ENCODE assay signal across 7 cellular contexts in the genomic region with DNA sequence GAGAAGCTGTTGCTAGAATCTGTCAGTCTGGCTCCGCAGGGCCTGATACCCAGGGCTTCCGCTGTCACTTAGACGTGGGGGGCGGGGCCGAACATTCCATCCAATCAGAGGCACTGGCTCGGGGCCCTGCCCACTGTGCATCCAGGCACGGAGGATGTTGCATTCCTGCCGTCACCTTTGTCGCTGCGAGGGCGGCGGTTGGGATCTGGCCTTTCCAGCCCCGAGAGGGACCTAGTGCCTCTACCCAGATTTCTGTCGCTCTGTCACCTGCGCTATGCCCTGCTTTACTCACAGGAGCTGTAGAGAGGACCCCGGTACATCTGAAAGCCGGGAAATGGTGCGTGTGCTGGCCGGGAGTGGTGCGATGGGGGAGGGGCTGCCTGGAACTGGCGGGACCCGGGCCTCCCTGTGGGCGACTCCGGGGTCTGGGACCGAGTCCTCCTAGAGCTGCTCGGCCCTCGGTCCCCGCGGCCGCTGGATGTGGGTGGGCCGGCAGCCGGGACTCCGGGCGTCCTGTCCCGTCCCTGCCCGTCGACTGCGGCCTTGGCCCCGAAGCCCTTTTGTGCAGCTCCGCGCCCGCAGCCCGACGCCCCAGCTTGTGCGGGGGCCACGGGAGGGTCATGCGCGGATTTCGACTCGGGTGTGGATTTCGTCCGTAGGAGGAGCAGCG. TPM values are rescaled to one million over a fixed set of nuclear protein-coding genes. Genes with fewer than 3 reads are reported as not detected.
A peak's percentile ranks its signal among the peaks of the same experiment; 100 is the strongest.
DNase-seq lines count a peak whose midpoint lies in the region; ATAC-seq and TF ChIP-seq lines count a peak whose summit lies in the region.

A gene (plus strand): TSS at position 133 of the 670 bp plus-strand sequence. CDS start 142 bp downstream, at position 275.

- H3K4me2 ChIP-seq in neural progenitor cell = peak within 1 kb of the TSS; percentile 34

- peak; percentile 88 for ATAC-seq in GM18868 (IDR thresholded peaks at IDR 0.05; ENCODE audit: unreplicated experiment)
- ATAC-seq in stimulated activated naive CD8-positive, alpha-beta T cell treated with anti-CD3 and anti-CD28 coated beads, Interleukin-15, Interleukin-2, amounts not matched to agents 100 U/mL and 50 U/mL, for 24 hours = peak; percentile 99

- no peak within 1 kb of the TSS for H2AFZ ChIP-seq in neural progenitor cell (replicated peaks)

- no peaks in the 10 kb centered on the region for H4K20me1 ChIP-seq in neural progenitor cell (ENCODE audit: low read depth)

- H3K4me1 Mint-ChIP-seq in neural progenitor cell = no peaks in the 10 kb centered on the region

- no peaks in the 10 kb centered on the region for H3F3A ChIP-seq in neural progenitor cell (ENCODE audit: low read depth)

- H3K36me3 ChIP-seq in neural progenitor cell = no peaks in the 10 kb centered on the region

- H3K79me2 ChIP-seq in neural progenitor cell (ENCODE audit: low read depth) = no peaks in the 10 kb centered on the region

- no peak for TF ChIP-seq CTCF in neural progenitor cell (IDR thresholded peaks at IDR 0.05)

- H3K9ac ChIP-seq in neural progenitor cell = no peak within 1 kb of the TSS

- peaks cover 1% of the 10 kb centered on the region for H3K36me3 Mint-ChIP-seq in neural progenitor cell

- H3K4me1 ChIP-seq in neural progenitor cell = no peaks in the 10 kb centered on the region

- H3K9me3 Mint-ChIP-seq in neural progenitor cell = peaks cover 32% of the 10 kb centered on the region

- H3K27me3 Mint-ChIP-seq in neural progenitor cell (ENCODE audit: insufficient read depth, low read depth) = peaks cover 3% of the 10 kb centered on the region

- peak within 1 kb of the TSS; percentile 38 for H3K4me3 ChIP-seq in neural progenitor cell

- no peaks in the 10 kb centered on the region for H3K9me3 ChIP-seq in neural progenitor cell (ENCODE audit: low read depth)

- H3K27ac Mint-ChIP-seq in neural progenitor cell = peak within 1 kb of the TSS; percentile 46

- DNase-seq in HK-2 (ENCODE audit: unreplicated experiment) (peak; percentile 88), RKO (ENCODE audit: low spot score) (peak; percentile 83), fibroblast of the conjunctiva (ENCODE audit: low read depth) (peak; percentile 12), neural progenitor cell (ENCODE audit: low spot score) (peak; percentile 80)
- peak; percentile 82 for DNase-seq in activated effector memory CD4-positive, alpha-beta T cell treated with Interleukin-2 at 50 U/mL for 16 hours
- DNase-seq in stimulated activated naive CD8-positive, alpha-beta T cell treated with anti-CD3 and anti-CD28 coated beads, Interleukin-15, Interleukin-2, amounts not matched to agents 100 U/mL and 50 U/mL, for 24 hours = peak; percentile 93

- no peaks in the 10 kb centered on the region for H3K27me3 ChIP-seq in neural progenitor cell

- H3K27ac ChIP-seq in neural progenitor cell = no peak within 1 kb of the TSS

- no peak within 1 kb of the TSS for H3K4me3 Mint-ChIP-seq in neural progenitor cell

RNA-seq across cellular contexts. Expression of the gene that starts here (rescaled TPM):
- 5.2 and 6.5 TPM in 2 replicates for total RNA-seq in neural progenitor cell (ENCODE audit: low replicate concordance)

Comparison
In these comparisons a context has a peak if more than half of its experiments do, and no peak if none do; other contexts are left out.
1. DNase-seq: peak in every context shown above with its lines; median percentile 93 in stimulated activated naive CD8-positive, alpha-beta T cell treated with anti-CD3 and anti-CD28 coated beads, Interleukin-15, Interleukin-2, amounts not matched to agents 100 U/mL and 50 U/mL, for 24 hours; 88 in HK-2; 83 in RKO; 82 in activated effector memory CD4-positive, alpha-beta T cell treated with Interleukin-2 at 50 U/mL for 16 hours; 80 in neural progenitor cell; 12 in fibroblast of the conjunctiva.